ENCODE assay signal across 8 cellular contexts in genomic region chr16:70686376-70687171, GRCh38. TPM values are rescaled to one million over a fixed set of nuclear protein-coding genes. Genes with fewer than 3 reads are reported as not detected.
DNase-seq lines count a peak whose midpoint lies in the region; ATAC-seq and TF ChIP-seq lines count a peak whose summit lies in the region.

No MANE protein-coding gene starts in this region.

- H3K9me3 ChIP-seq in endodermal cell (ENCODE audit: control insufficient read depth, low read length) (no peaks in the 10 kb centered on the region), neuronal stem cell (replicated peaks in 1 of 2; ENCODE audit: control insufficient read depth in 2 of 2, insufficient read depth in 1 of 2, low read depth in 1 of 2, low read length in 2 of 2) (peaks cover 0 to 2% of the 10 kb centered on the region in 2 donors)
- no peaks in the 10 kb centered on the region for H3K9me3 ChIP-seq in effector memory CD4-positive, alpha-beta T cell (ENCODE audit: control insufficient read depth, low read length)

- H3K9ac ChIP-seq in endodermal cell (ENCODE audit: extremely low read depth, low read length, poor library complexity, severe bottlenecking) (no peak overlapping the region), neuronal stem cell (ENCODE audit: low read depth, low read length, poor library complexity) (peak overlapping the region; percentile 50)

- H3K4me2 ChIP-seq in neuronal stem cell (ENCODE audit: insufficient read depth, low read length, poor library complexity, severe bottlenecking) = peak overlapping the region; percentile 95

- no peaks in the 10 kb centered on the region for H3K9me3 Mint-ChIP-seq in endodermal cell

- H3K36me3 ChIP-seq in endodermal cell (ENCODE audit: control insufficient read depth, insufficient read depth, low read length) (no peaks in the 10 kb centered on the region), neuronal stem cell (replicated peaks in 1 of 2; ENCODE audit: control insufficient read depth in 2 of 2, insufficient read depth in 2 of 2, low read length in 2 of 2) (peaks cover 3 to 11% of the 10 kb centered on the region in 2 donors)
- H3K36me3 ChIP-seq in effector memory CD4-positive, alpha-beta T cell (ENCODE audit: control insufficient read depth, insufficient read depth, low read length) = no peaks in the 10 kb centered on the region

- ATAC-seq in GM18868 (IDR thresholded peaks at IDR 0.05; ENCODE audit: unreplicated experiment) (no peak), GM18517 (IDR thresholded peaks at IDR 0.05; ENCODE audit: unreplicated experiment) (no peak)

- H3K27ac Mint-ChIP-seq in endodermal cell = peak overlapping the region; percentile 48

- peak overlapping the region; percentile 11 for H2BK12ac ChIP-seq in neuronal stem cell (ENCODE audit: low read length)

- H3K36me3 Mint-ChIP-seq in endodermal cell (ENCODE audit: low read depth) = no peaks in the 10 kb centered on the region

- H4K8ac ChIP-seq in neuronal stem cell (ENCODE audit: low read depth, low read length) = no peak overlapping the region

- TF ChIP-seq CTCF in C4-2B (conservative IDR thresholded peaks at IDR 0.05) = no peak
- no peak for TF ChIP-seq CTCF in NB4 (IDR thresholded peaks at IDR 0.05; ENCODE audit: low read depth, low read length)
- no peak for TF ChIP-seq CTCF in endodermal cell (conservative IDR thresholded peaks at IDR 0.05)

- peak overlapping the region; percentile 68 for H3K23ac ChIP-seq in neuronal stem cell (ENCODE audit: low read depth, low read length, poor library complexity)

- H2AK5ac ChIP-seq in neuronal stem cell (ENCODE audit: low read depth, low read length) = peak overlapping the region; percentile 100

- peak overlapping the region; percentile 22 for H4K91ac ChIP-seq in neuronal stem cell (ENCODE audit: low read depth, low read length, poor library complexity)

- peak overlapping the region; percentile 99 for H3K18ac ChIP-seq in neuronal stem cell (ENCODE audit: low read length)

- peak overlapping the region; percentile 70 for H2BK120ac ChIP-seq in neuronal stem cell (ENCODE audit: low read depth, low read length)

- peak overlapping the region; percentile 88 for H2AFZ ChIP-seq in neuronal stem cell (ENCODE audit: low read length)

- peak overlapping the region; percentile 62 for H3K4me3 Mint-ChIP-seq in endodermal cell

- peak overlapping the region; percentile 77 for H3K4ac ChIP-seq in neuronal stem cell (ENCODE audit: low read length)

- H3K27ac ChIP-seq in C4-2B = peak overlapping the region; percentile 81
- H3K27ac ChIP-seq in endodermal cell (ENCODE audit: low read depth, low read length) = peak overlapping the region; percentile 32
- H3K27ac ChIP-seq in neuronal stem cell (replicated peaks; ENCODE audit: low read length) = peak overlapping the region; percentile 20
- H3K27ac ChIP-seq in effector memory CD4-positive, alpha-beta T cell (ENCODE audit: insufficient read depth, low read length, poor library complexity, severe bottlenecking) = no peak overlapping the region

- H2BK5ac ChIP-seq in neuronal stem cell (ENCODE audit: low read length) = peak overlapping the region; percentile 84

- DNase-seq in NB4 (ENCODE audit: low read depth) = peak; percentile 44
- peak; percentile 69 for DNase-seq in endodermal cell
- no peak for DNase-seq in neuronal stem cell (ENCODE audit: low spot score)
- DNase-seq in NCI-H1048 (lab: John Stamatoyannopoulos, UW) = no peak
- no peak for DNase-seq in effector memory CD4-positive, alpha-beta T cell

- H3K79me1 ChIP-seq in neuronal stem cell (ENCODE audit: low read depth, low read length) = peaks cover 13% of the 10 kb centered on the region

- WGBS in endodermal cell (ENCODE audit: insufficient coverage in 1 of 2, insufficient read length in 1 of 2), 2 experiments = 67 to 78% methylated on average over 21 to 29 of the region's 29 CpGs
- no CpG with 5 or more reads among the region's 29 CpGs for WGBS in neuronal stem cell (ENCODE audit: extremely low coverage in 2 of 2, insufficient read length in 2 of 2, insufficient replicate concordance in 1 of 2), 2 donors

- H3K4me1 Mint-ChIP-seq in endodermal cell = no peaks in the 10 kb centered on the region

- peak overlapping the region; percentile 49 for H3K14ac ChIP-seq in neuronal stem cell (ENCODE audit: low read length)

- H3K27me3 ChIP-seq in endodermal cell (ENCODE audit: control insufficient read depth, insufficient read depth, low read length, poor library complexity, severe bottlenecking) (no peaks in the 10 kb centered on the region), neuronal stem cell (ENCODE audit: control insufficient read depth in 3 of 3, insufficient read depth in 3 of 3, low read depth in 1 of 3, low read length in 3 of 3) (no peaks in the 10 kb centered on the region)
- H3K27me3 ChIP-seq in effector memory CD4-positive, alpha-beta T cell (replicated peaks; ENCODE audit: control insufficient read depth, insufficient read depth, low read length, poor library complexity, severe bottlenecking) = peaks cover 12% of the 10 kb centered on the region

- H2BK15ac ChIP-seq in neuronal stem cell (ENCODE audit: low read length) = peak overlapping the region; percentile 99

- H3K4me3 ChIP-seq in NB4 (ENCODE audit: low read depth, low read length) (peak overlapping the region; percentile 50), endodermal cell (ENCODE audit: low read length) (peak overlapping the region; percentile 49), neuronal stem cell (ENCODE audit: low read length in 2 of 2) (peak overlapping the region; percentile 65 to 92)
- no peak overlapping the region for H3K4me3 ChIP-seq in effector memory CD4-positive, alpha-beta T cell (ENCODE audit: insufficient read depth, low read depth, low read length, poor library complexity, severe bottlenecking)

- H3K27me3 Mint-ChIP-seq in endodermal cell (ENCODE audit: insufficient read depth) = peaks cover 1% of the 10 kb centered on the region

- H3K4me1 ChIP-seq in endodermal cell (ENCODE audit: control insufficient read depth, insufficient read depth, low read length) (peaks cover 4% of the 10 kb centered on the region), neuronal stem cell (ENCODE audit: control insufficient read depth in 2 of 2, insufficient read depth in 1 of 2, low read depth in 1 of 2, low read length in 2 of 2) (peaks cover 31 to 32% of the 10 kb centered on the region in 2 donors)
- H3K4me1 ChIP-seq in effector memory CD4-positive, alpha-beta T cell (ENCODE audit: control insufficient read depth, insufficient read depth, low read length, poor library complexity, severe bottlenecking) = peaks cover 3% of the 10 kb centered on the region

- no peak for TF ChIP-seq POLR2A in NB4 (IDR thresholded peaks at IDR 0.05; ENCODE audit: extremely low read depth, insufficient read length)

RNA-seq across cellular contexts. Expression of gene MTSS2, which starts 0.7 kb away (rescaled TPM):
- total RNA-seq in endodermal cell = 10 to 100 TPM; 23.4 to 24.0 TPM
- polyA plus RNA-seq in endodermal cell (2013, experiment 1 of 2) = 86.6 TPM
- 67.0 TPM for polyA plus RNA-seq in endodermal cell (2013, experiment 2 of 2)
- polyA plus RNA-seq in neuronal stem cell (2013, experiment 1 of 2) = 45.9 TPM
- polyA plus RNA-seq in neuronal stem cell (2013, experiment 2 of 2) = 48.5 TPM

RNA-seq across cellular contexts. Expression of gene IL34, which starts 40.2 kb away (rescaled TPM):
- total RNA-seq in endodermal cell = 1 to 10 TPM; 3.0 to 5.6 TPM
- polyA plus RNA-seq in endodermal cell (2013, experiment 1 of 2) = 1.3 TPM
- polyA plus RNA-seq in endodermal cell (2013, experiment 2 of 2) = 0.21 TPM
- not detected for polyA plus RNA-seq in neuronal stem cell (2013, experiment 1 of 2)
- 0.03 TPM for polyA plus RNA-seq in neuronal stem cell (2013, experiment 2 of 2)

Comparison
In these comparisons a context has a peak if more than half of its experiments do, and no peak if none do; other contexts are left out.
1. DNase-seq: peak in NB4 (single experiment) and endodermal cell (single experiment); none in neuronal stem cell (single experiment), NCI-H1048 (single experiment) and effector memory CD4-positive, alpha-beta T cell (0 of 3).